ENCODE assay signal across 12 cellular contexts in the genomic region with DNA sequence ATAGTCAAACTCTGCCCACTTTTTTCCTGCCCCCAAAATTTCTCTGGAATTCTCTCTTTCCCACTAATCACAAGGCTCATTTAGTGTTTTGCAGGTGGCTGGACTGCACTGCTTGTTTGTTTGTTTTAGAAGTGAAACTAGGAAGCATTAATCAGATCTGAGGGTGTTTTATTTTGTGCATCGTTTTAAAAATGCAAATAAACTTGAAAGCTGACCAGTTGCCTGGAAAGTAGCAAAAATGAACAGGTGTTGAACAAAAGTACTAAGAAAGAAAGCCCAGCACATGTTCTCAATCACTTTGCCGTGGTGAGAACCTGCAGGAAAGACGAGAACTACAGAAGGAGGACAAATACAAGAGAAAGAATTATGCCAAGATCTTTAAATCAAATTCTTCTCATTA.
"Had no signal": no experiment of that assay in that cellular context is flagged by ENCODE, and none has a peak within 500 bp of the region (broad histone marks: within the 10 kb centered on the region; RNA-seq: fewer than 3 reads in every experiment).

No MANE protein-coding gene starts in this region.

- H3K27me3 ChIP-seq: brain microvascular endothelial cell, esophagus muscularis mucosa, right atrium auricular region had no signal

- H3K4me3 ChIP-seq: esophagus muscularis mucosa, left ventricle myocardium inferior, right atrium auricular region had no signal

- H3K36me3 ChIP-seq: brain microvascular endothelial cell, esophagus muscularis mucosa, left ventricle myocardium inferior, right atrium auricular region had no signal

- H3K27ac ChIP-seq: brain microvascular endothelial cell, esophagus muscularis mucosa, left ventricle myocardium inferior, right atrium auricular region had no signal

- FAIRE-seq: kidney had no signal

- DNase-seq: activated CD4-positive, CD25-positive, alpha-beta regulatory T cell treated with anti-CD3 and anti-CD28 coated beads, Interleukin-2, amount 50 U/mL, for 72 hours; activated naive CD8-positive, alpha-beta T cell treated with anti-CD3 and anti-CD28 coated beads, Interleukin-2, amount 10 ng/mL, durations not matched to agents 7 days and 5 days; brain microvascular endothelial cell; hypothalamus; kidney; left ventricle myocardium inferior; natural killer cell; stimulated activated naive CD8-positive, alpha-beta T cell treated with anti-CD3 and anti-CD28 coated beads, Interleukin-15, Interleukin-2, amounts not matched to agents 100 U/mL and 50 U/mL, for 24 hours; T1000; trophoblast cell had no signal

- ATAC-seq: natural killer cell; stimulated activated naive CD8-positive, alpha-beta T cell treated with anti-CD3 and anti-CD28 coated beads, Interleukin-15, Interleukin-2, amounts not matched to agents 100 U/mL and 50 U/mL, for 24 hours had no signal

- H3K9me3 ChIP-seq: esophagus muscularis mucosa, left ventricle myocardium inferior, right atrium auricular region had no signal
